In genomic region chr1:110672001-110672752, GRCh38 we compare ENCODE assay signal across 8 cellular contexts. TPM values are rescaled to one million over a fixed set of nuclear protein-coding genes. Genes with fewer than 3 reads are reported as not detected.
DNase-seq lines count a peak whose midpoint lies in the region; ATAC-seq and TF ChIP-seq lines count a peak whose summit lies in the region.

No MANE protein-coding gene starts in this region.

- H3K9me2 ChIP-seq in Karpas-422 (replicated peaks; ENCODE audit: insufficient read depth, low read length), result no peaks in the 10 kb centered on the region

- H3K27me3 ChIP-seq in KMS-11 (ENCODE audit: insufficient read depth, low read depth) (peaks cover 4% of the 10 kb centered on the region; the same call in 1 of the 2 replicates), endocrine pancreas (ENCODE audit: control insufficient read depth, insufficient read depth, low read length) (no peaks in the 10 kb centered on the region), Karpas-422 (ENCODE audit: low read length) (no peaks in the 10 kb centered on the region)

- DNase-seq in Ammon's horn (ENCODE audit: low spot score) (peak; percentile 81), NCI-H2081 (lab: John Stamatoyannopoulos, UW) (no peak), Karpas-422 (no peak)
- DNase-seq in activated CD4-positive, alpha-beta T cell treated with anti-CD3 and anti-CD28 coated beads, Interleukin-2, amount 50 U/mL, for 24 hours (ENCODE audit: low read depth in 1 of 2, low spot score in 1 of 2), result peak; percentile 26 to 80
- peak; percentile 67 to 78 for DNase-seq in stimulated activated CD4-positive, alpha-beta T cell treated with anti-CD3 and anti-CD28 coated beads, Interleukin-2, amount 100 ng/mL, for 24 hours

- H3K4me1 ChIP-seq in KMS-11 (ENCODE audit: low read depth, poor library complexity, severe bottlenecking) (peaks cover 47% of the 10 kb centered on the region), endocrine pancreas (ENCODE audit: control insufficient read depth, insufficient read depth, low read length) (peaks cover 40% of the 10 kb centered on the region), Karpas-422 (ENCODE audit: low read length) (peaks cover 11% of the 10 kb centered on the region)

- H3K9me3 ChIP-seq in endocrine pancreas (ENCODE audit: control insufficient read depth, low read length) (no peaks in the 10 kb centered on the region), Karpas-422 (ENCODE audit: low read length) (no peaks in the 10 kb centered on the region)

- H3K27ac ChIP-seq in KMS-11, result peak overlapping the region; percentile 52
- no peak overlapping the region for H3K27ac ChIP-seq in Karpas-422 (ENCODE audit: low read length)

- TF ChIP-seq CTCF in KMS-11 (conservative IDR thresholded peaks at IDR 0.05; ENCODE audit: low read depth, low read length), result no peak

- no peak for ATAC-seq in HG02938 (IDR thresholded peaks at IDR 0.05; ENCODE audit: unreplicated experiment)

- H4K20me1 ChIP-seq in KMS-11 (ENCODE audit: insufficient read depth) (no peaks in the 10 kb centered on the region), Karpas-422 (ENCODE audit: insufficient read depth, low read depth, low read length) (no peaks in the 10 kb centered on the region)

- peaks cover 25% of the 10 kb centered on the region for H3K79me2 ChIP-seq in KMS-11 (ENCODE audit: insufficient read depth, low read depth)
- H3K79me2 ChIP-seq in Karpas-422 (ENCODE audit: low read length), result no peaks in the 10 kb centered on the region

- no peak overlapping the region for H2AFZ ChIP-seq in KMS-11 (ENCODE audit: low read depth)
- no peak overlapping the region for H2AFZ ChIP-seq in Karpas-422 (ENCODE audit: low read length)

- H3K36me3 ChIP-seq in KMS-11 (ENCODE audit: insufficient read depth) (no peaks in the 10 kb centered on the region), endocrine pancreas (ENCODE audit: control insufficient read depth, insufficient read depth, low read length) (no peaks in the 10 kb centered on the region), Karpas-422 (ENCODE audit: insufficient read depth, low read length) (no peaks in the 10 kb centered on the region)

- H3K4me3 ChIP-seq in KMS-11 (IDR thresholded peaks at IDR 0.05; ENCODE audit: insufficient read depth, low read depth, low read length) (no peak overlapping the region), endocrine pancreas (ENCODE audit: control insufficient read depth, insufficient read depth, low read length) (peak overlapping the region; percentile 68), Karpas-422 (ENCODE audit: low read length) (no peak overlapping the region)

- H3K4me2 ChIP-seq in KMS-11 (peak overlapping the region; percentile 98), Karpas-422 (ENCODE audit: low read depth, low read length, poor library complexity, severe bottlenecking) (no peak overlapping the region)

- H3K9ac ChIP-seq in KMS-11, result no peak overlapping the region; the same call in 1 of the 2 replicates
- no peak overlapping the region for H3K9ac ChIP-seq in endocrine pancreas (ENCODE audit: control insufficient read depth, insufficient read depth, low read length)
- H3K9ac ChIP-seq in Karpas-422 (ENCODE audit: low read length), result no peak overlapping the region

RNA-seq across cellular contexts. Expression of gene KCNA3, which starts 2.6 kb away (rescaled TPM):
- total RNA-seq in Karpas-422 (2014; rRNA removed; shearing (Covaris generic); ENCODE audit: low replicate concordance), result not detected in 2 replicates

Comparison
In these comparisons a context has a peak if more than half of its experiments do, and no peak if none do; other contexts are left out.
1. DNase-seq: peak in Ammon's horn (single experiment), activated CD4-positive, alpha-beta T cell treated with anti-CD3 and anti-CD28 coated beads, Interleukin-2, amount 50 U/mL, for 24 hours (2 of 2) and stimulated activated CD4-positive, alpha-beta T cell treated with anti-CD3 and anti-CD28 coated beads, Interleukin-2, amount 100 ng/mL, for 24 hours (2 of 2); none in NCI-H2081 (0 of 2) and Karpas-422 (single experiment).